2 cellular contexts compared by ENCODE assay signal in genomic region chr1:35509558-35509957, GRCh38.
TF ChIP-seq lines count a peak whose summit lies in the region.

No MANE protein-coding gene starts in this region.

TF ChIP-seq in SK-N-SH treated with all-trans-retinoic acid at 6 μM for 48 hours, 23 proteins besides CTCF, POLR2A, EP300 and RAD21:
- TF ChIP-seq PATZ1 (CRISPR knock-in tag; IDR thresholded peaks at IDR 0.05; ENCODE audit: borderline replicate concordance) (no peak), TCF4 (CRISPR knock-in tag; IDR thresholded peaks at IDR 0.05; ENCODE audit: borderline replicate concordance) (peak; percentile 28; the same call in 1 of the 2 replicates)

TF ChIP-seq in endothelial cell of umbilical vein, 7 proteins besides CTCF, POLR2A, EP300 and RAD21 (continued from another document):
- TF ChIP-seq JUN (IDR thresholded peaks at IDR 0.05; ENCODE audit: borderline replicate concordance, insufficient read depth, insufficient read length, low read depth), result no peak
- TF ChIP-seq POLR2AphosphoS5 (IDR thresholded peaks at IDR 0.05; ENCODE audit: insufficient read depth, low read depth, low read length), result no peak
- no peak for TF ChIP-seq GATA2 (IDR thresholded peaks at IDR 0.05; ENCODE audit: insufficient read depth, insufficient read length, low read depth, low read length)
- TF ChIP-seq MYC (IDR thresholded peaks at IDR 0.05; ENCODE audit: low read depth, low read length), result no peak
- TF ChIP-seq, protein P1, sequence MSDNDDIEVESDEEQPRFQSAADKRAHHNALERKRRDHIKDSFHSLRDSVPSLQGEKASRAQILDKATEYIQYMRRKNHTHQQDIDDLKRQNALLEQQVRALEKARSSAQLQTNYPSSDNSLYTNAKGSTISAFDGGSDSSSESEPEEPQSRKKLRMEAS (IDR thresholded peaks at IDR 0.05; ENCODE audit: insufficient read depth, insufficient read length), result no peak
